ENCODE assay signal across 14 cellular contexts in genomic region chr12:25051171-25051570, GRCh38.
DNase-seq lines count a peak whose midpoint lies in the region; ATAC-seq, FAIRE-seq and TF ChIP-seq lines count a peak whose summit lies in the region.
"Had no signal": no experiment of that assay in that cellular context is flagged by ENCODE, and none has a peak within 500 bp of the region (broad histone marks: within the 10 kb centered on the region; RNA-seq: fewer than 3 reads in every experiment).

No MANE protein-coding gene starts in this region.

- peaks cover 2% of the 10 kb centered on the region for H3K36me3 Mint-ChIP-seq in activated CD4-positive, alpha-beta T cell treated with anti-CD3 and anti-CD28 coated beads, Interleukin-2, amount 10 ng/mL, durations not matched to agents 7 days and 5 days (ENCODE audit: low read depth)
- H3K36me3 Mint-ChIP-seq in chondrocyte (ENCODE audit: low read depth), result peaks cover 2% of the 10 kb centered on the region

- intact Hi-C loops in spleen (cut with DNase I; ENCODE audit: low total_unique reads), result no loop called here

- peaks cover 31% of the 10 kb centered on the region for H3K4me1 Mint-ChIP-seq in activated CD4-positive, alpha-beta T cell treated with anti-CD3 and anti-CD28 coated beads, Interleukin-2, amount 10 ng/mL, durations not matched to agents 7 days and 5 days
- peaks cover 11% of the 10 kb centered on the region for H3K4me1 Mint-ChIP-seq in chondrocyte (ENCODE audit: low read depth)

- H3K9me3 ChIP-seq in MM.1S (replicated peaks; ENCODE audit: insufficient read depth, low read length), result no peaks in the 10 kb centered on the region
- H3K9me3 ChIP-seq in spleen, result peaks cover 0 to 18% (median 13%) of the 10 kb centered on the region in 8 donors
- no peaks in the 10 kb centered on the region for H3K9me3 ChIP-seq in small intestine (ENCODE audit: control insufficient read depth, low read depth)

- H3K27me3 Mint-ChIP-seq in activated CD4-positive, alpha-beta T cell treated with anti-CD3 and anti-CD28 coated beads, Interleukin-2, amount 10 ng/mL, durations not matched to agents 7 days and 5 days, result no peaks in the 10 kb centered on the region
- H3K27me3 Mint-ChIP-seq in chondrocyte (ENCODE audit: low read depth), result no peaks in the 10 kb centered on the region

- POLR2A ChIA-PET in activated CD4-positive, alpha-beta T cell treated with anti-CD3 and anti-CD28 coated beads, Interleukin-2, amount 10 ng/mL, durations not matched to agents 7 days and 5 days (lab: Charles Lee), result interaction anchor here (0.7 kb wide), 1 partner anchor 158 kb away, joined by 3 read pairs; no protein-coding TSS in a partner anchor

- peak overlapping the region; percentile 93 for H3K4me3 Mint-ChIP-seq in activated CD4-positive, alpha-beta T cell treated with anti-CD3 and anti-CD28 coated beads, Interleukin-2, amount 10 ng/mL, durations not matched to agents 7 days and 5 days
- no peak overlapping the region for H3K4me3 Mint-ChIP-seq in chondrocyte (ENCODE audit: unreplicated experiment)

- peak overlapping the region; percentile 79 for H2AFZ ChIP-seq in MM.1S (ENCODE audit: low read length)

- no peaks in the 10 kb centered on the region for H4K20me1 ChIP-seq in MM.1S (ENCODE audit: insufficient read depth, low read length)

- H3K9me3 Mint-ChIP-seq in activated CD4-positive, alpha-beta T cell treated with anti-CD3 and anti-CD28 coated beads, Interleukin-2, amount 10 ng/mL, durations not matched to agents 7 days and 5 days, result peaks cover 13% of the 10 kb centered on the region
- H3K9me3 Mint-ChIP-seq in chondrocyte (ENCODE audit: low read depth), result peaks cover 16% of the 10 kb centered on the region

- peak; percentile 12 for DNase-seq in activated CD4-positive, alpha-beta T cell treated with anti-CD3 and anti-CD28 coated beads, Interleukin-2, amount 10 ng/mL, durations not matched to agents 7 days and 5 days
- no peak for DNase-seq in activated CD4-positive, alpha-beta T cell treated with anti-CD3 and anti-CD28 coated beads for 1 hour
- DNase-seq in MM.1S, result no peak
- DNase-seq in bronchial epithelial cell (ENCODE audit: low read depth), result no peak
- DNase-seq in spleen, result no peak
- no peak for DNase-seq in small intestine
- DNase-seq in chondrocyte (ENCODE audit: low spot score), result no peak
- DNase-seq: NCI-H2029, substantia nigra had no signal

- peak overlapping the region; percentile 99 for H3K27ac Mint-ChIP-seq in activated CD4-positive, alpha-beta T cell treated with anti-CD3 and anti-CD28 coated beads, Interleukin-2, amount 10 ng/mL, durations not matched to agents 7 days and 5 days
- H3K27ac Mint-ChIP-seq in chondrocyte (ENCODE audit: unreplicated experiment), result no peak overlapping the region

- H3K4me3 ChIP-seq in MM.1S (ENCODE audit: low read length) (peak overlapping the region; percentile 81), bronchial epithelial cell (ENCODE audit: low read depth, low read length) (no peak overlapping the region), spleen (peak overlapping the region in 2 of 8 donors; percentile 52 to 72), small intestine (ENCODE audit: low read depth in 1 of 2, low read length in 2 of 2) (no peak overlapping the region)

- TF ChIP-seq CTCF in MM.1S (IDR thresholded peaks at IDR 0.05; ENCODE audit: low read length) (no peak), bronchial epithelial cell (IDR thresholded peaks at IDR 0.05; ENCODE audit: insufficient read depth, low read length, severe bottlenecking) (no peak), spleen (IDR thresholded peaks at IDR 0.05 in 8 of 11, conservative IDR thresholded peaks at IDR 0.05 in 3 of 11) (no peak), chondrocyte (IDR thresholded peaks at IDR 0.05) (no peak)

- FAIRE-seq in bronchial epithelial cell (lab: Jason Lieb, UNC), result peak; percentile 84
- no peak for FAIRE-seq in small intestine (lab: Jason Lieb, UNC)
- FAIRE-seq: colon, G401.6, islet of Langerhans had no signal

- no peak for TF ChIP-seq POLR2A in spleen (IDR thresholded peaks at IDR 0.05)

- no peaks in the 10 kb centered on the region for H3K9me2 ChIP-seq in MM.1S (replicated peaks; ENCODE audit: insufficient read depth, low read length)

- peak overlapping the region; percentile 63 for H3K4me2 ChIP-seq in MM.1S (ENCODE audit: low read depth, low read length)

- peak overlapping the region; percentile 83 for H3K27ac ChIP-seq in MM.1S (ENCODE audit: low read length)
- H3K27ac ChIP-seq in spleen, result peak overlapping the region; percentile 43 to 96 (median 92)
- peak overlapping the region in 1 of 2 donors; percentile 94 for H3K27ac ChIP-seq in small intestine (ENCODE audit: low read depth in 1 of 2, low read length in 1 of 2)

- peaks cover 29% of the 10 kb centered on the region for H3K79me2 ChIP-seq in MM.1S (ENCODE audit: low read length)

- peaks cover 10% of the 10 kb centered on the region for H3K4me1 ChIP-seq in MM.1S (ENCODE audit: low read length)
- H3K4me1 ChIP-seq in spleen, result peaks cover under 1 to 48% (median 20%) of the 10 kb centered on the region in 6 donors
- H3K4me1 ChIP-seq in small intestine (ENCODE audit: control insufficient read depth in 2 of 2, insufficient read depth in 1 of 2, low read depth in 1 of 2, low read length in 1 of 2), result no peaks in the 10 kb centered on the region

- H3F3A ChIP-seq in MM.1S (ENCODE audit: insufficient read depth, low read length), result peaks cover 24% of the 10 kb centered on the region

- 38 to 48% (median 40%) methylated on average over 6 of the region's 6 CpGs for WGBS in spleen, 5 donors
- WGBS in small intestine, 3 donors, result 47 to 60% (median 52%) methylated on average over 6 of the region's 6 CpGs

- CTCF ChIA-PET in activated CD4-positive, alpha-beta T cell treated with anti-CD3 and anti-CD28 coated beads, Interleukin-2, amount 10 ng/mL, durations not matched to agents 7 days and 5 days (lab: Charles Lee), result interaction anchor here (0.6 to 4.0 kb wide), 4 partner anchors 9 to 336 kb away, joined by 3 to 21 read pairs (median 4); no protein-coding TSS in a partner anchor

- no peak for ATAC-seq in HG03280 (IDR thresholded peaks at IDR 0.05; ENCODE audit: unreplicated experiment)
- ATAC-seq: Panc1 had no signal

- peak overlapping the region; percentile 61; the same call in 1 of the 2 replicates for H3K9ac ChIP-seq in MM.1S (ENCODE audit: low read length)

- no peaks in the 10 kb centered on the region for H3K36me3 ChIP-seq in MM.1S (replicated peaks; ENCODE audit: insufficient read depth, low read length)
- H3K36me3 ChIP-seq in bronchial epithelial cell (ENCODE audit: control insufficient read depth, insufficient read depth, low read length), result no peaks in the 10 kb centered on the region
- no peaks in the 10 kb centered on the region for H3K36me3 ChIP-seq in spleen
- H3K36me3 ChIP-seq in small intestine (ENCODE audit: control insufficient read depth in 2 of 2, insufficient read depth in 2 of 2, low read length in 2 of 2), result no peaks in the 10 kb centered on the region

- no peaks in the 10 kb centered on the region for H3K27me3 ChIP-seq in MM.1S (replicated peaks; ENCODE audit: insufficient read depth, low read length)
- H3K27me3 ChIP-seq in bronchial epithelial cell (ENCODE audit: control insufficient read depth, insufficient read depth, low read length), result no peaks in the 10 kb centered on the region
- H3K27me3 ChIP-seq in spleen (replicated peaks in 1 of 7), result no peaks in the 10 kb centered on the region
- no peaks in the 10 kb centered on the region for H3K27me3 ChIP-seq in small intestine (ENCODE audit: control insufficient read depth in 2 of 2, insufficient read depth in 2 of 2, low read length in 2 of 2)
